8 cellular contexts compared by ENCODE assay signal in genomic region chr6:42075159-42075838, GRCh38. TPM values are rescaled to one million over a fixed set of nuclear protein-coding genes. Genes with fewer than 3 reads are reported as not detected.
A peak's percentile ranks its signal among the peaks of the same experiment; 100 is the strongest.
DNase-seq lines count a peak whose midpoint lies in the region; ATAC-seq, FAIRE-seq and TF ChIP-seq lines count a peak whose summit lies in the region.

No MANE protein-coding gene starts in this region.

- no peak overlapping the region for H3K4me2 ChIP-seq in H1 (ENCODE audit: insufficient read depth in 1 of 2, low read depth in 2 of 2, low read length in 2 of 2)

- no peaks in the 10 kb centered on the region for H3K4me1 Mint-ChIP-seq in activated CD8-positive, alpha-beta T cell treated with anti-CD3 and anti-CD28 coated beads, Interleukin-2, amount 10 ng/mL, durations not matched to agents 7 days and 5 days (ENCODE audit: low read depth)

- no peak for ATAC-seq in activated CD8-positive, alpha-beta T cell treated with anti-CD3 and anti-CD28 coated beads, Interleukin-2, amount 10 ng/mL, durations not matched to agents 7 days and 5 days
- ATAC-seq in HG03108 (IDR thresholded peaks at IDR 0.05; ENCODE audit: unreplicated experiment), result no peak

- no peak for TF ChIP-seq EP300 in H1 (IDR thresholded peaks at IDR 0.05; ENCODE audit: borderline replicate concordance in 1 of 2, low read depth in 2 of 2, low read length in 2 of 2)

- no peak overlapping the region for H3K56ac ChIP-seq in H1 (replicated peaks; ENCODE audit: insufficient read length, low read depth, low read length)

- H3K4me3 Mint-ChIP-seq in activated CD8-positive, alpha-beta T cell treated with anti-CD3 and anti-CD28 coated beads, Interleukin-2, amount 10 ng/mL, durations not matched to agents 7 days and 5 days, result no peak overlapping the region

- H3K27ac ChIP-seq in H1 (ENCODE audit: low read depth, low read length), result no peak overlapping the region

- no peak overlapping the region for H3K18ac ChIP-seq in H1 (ENCODE audit: extremely low read depth, low read length)

- TF ChIP-seq RAD21 in H1 (IDR thresholded peaks at IDR 0.05 in 1 of 2, conservative IDR thresholded peaks at IDR 0.05 in 1 of 2; ENCODE audit: low read depth in 2 of 2, low read length in 2 of 2), result peak; percentile 88 to 91

- DNase-seq in AML-193 (lab: John Stamatoyannopoulos, UW) (peak; percentile 63 to 80), HAP-1 (ENCODE audit: low spot score in 2 of 2) (peak; percentile 64 to 88), NCI-H82 (lab: John Stamatoyannopoulos, UW) (peak; percentile 80), H1 (ENCODE audit: low read depth in 1 of 2, low spot score in 2 of 2) (peak in 1 of 2 experiments; percentile 90), midbrain (lab: John Stamatoyannopoulos, UW) (peak; percentile 67)
- DNase-seq in activated CD8-positive, alpha-beta T cell treated with anti-CD3 and anti-CD28 coated beads, Interleukin-2, amount 10 ng/mL, durations not matched to agents 7 days and 5 days, result peak; percentile 61
- peak; percentile 26 to 32 for DNase-seq in stimulated activated CD8-positive, alpha-beta memory T cell treated with anti-CD3 and anti-CD28 coated beads, Interleukin-7, amount 100 ng/mL, for 4 hours (ENCODE audit: low read depth in 2 of 2)

- H3K4me3 ChIP-seq in HAP-1, result no peak overlapping the region
- H3K4me3 ChIP-seq in H1 (ENCODE audit: extremely low read depth in 1 of 4, insufficient read depth in 2 of 4, low read depth in 3 of 4, low read length in 4 of 4), result no peak overlapping the region

- no peaks in the 10 kb centered on the region for H3K79me1 ChIP-seq in H1 (ENCODE audit: low read depth, low read length)

- no peak overlapping the region for H2BK12ac ChIP-seq in H1 (ENCODE audit: low read depth, low read length)

- H3K27ac Mint-ChIP-seq in activated CD8-positive, alpha-beta T cell treated with anti-CD3 and anti-CD28 coated beads, Interleukin-2, amount 10 ng/mL, durations not matched to agents 7 days and 5 days, result no peak overlapping the region

- no peak overlapping the region for H3K14ac ChIP-seq in H1 (ENCODE audit: insufficient read length)

- H2AFZ ChIP-seq in H1 (ENCODE audit: low read length), result no peak overlapping the region

- no peaks in the 10 kb centered on the region for H3K23me2 ChIP-seq in H1 (ENCODE audit: low read depth, low read length)

- no peaks in the 10 kb centered on the region for H3K27me3 Mint-ChIP-seq in activated CD8-positive, alpha-beta T cell treated with anti-CD3 and anti-CD28 coated beads, Interleukin-2, amount 10 ng/mL, durations not matched to agents 7 days and 5 days (ENCODE audit: low read depth)

- H3K4ac ChIP-seq in H1 (replicated peaks; ENCODE audit: insufficient read length, low read depth, low read length), result no peak overlapping the region

- no peak overlapping the region for H2AK5ac ChIP-seq in H1 (ENCODE audit: low read depth, low read length)

- no peak overlapping the region for H4K8ac ChIP-seq in H1 (ENCODE audit: extremely low read depth, insufficient read depth, low read length)

- H4K5ac ChIP-seq in H1 (ENCODE audit: insufficient read length, low read depth, low read length), result no peak overlapping the region

- no peak overlapping the region for H3K9ac ChIP-seq in H1 (replicated peaks in 1 of 4; ENCODE audit: extremely low read depth in 1 of 4, low read depth in 3 of 4, low read length in 3 of 4)

- H2BK15ac ChIP-seq in H1 (ENCODE audit: low read length), result no peak overlapping the region

- no peak overlapping the region for H2BK5ac ChIP-seq in H1 (ENCODE audit: low read depth, low read length)

- H4K20me1 ChIP-seq in H1 (replicated peaks in 1 of 2; ENCODE audit: control insufficient read depth in 1 of 2, insufficient read depth in 2 of 2, low read length in 2 of 2), result peaks cover 0 to 2% of the 10 kb centered on the region in 2 experiments

- H3K4me1 ChIP-seq in HAP-1 (no peaks in the 10 kb centered on the region), H1 (replicated peaks in 1 of 4; ENCODE audit: control insufficient read depth in 3 of 4, insufficient read depth in 4 of 4, low read length in 3 of 4) (no peaks in the 10 kb centered on the region)

- H2BK120ac ChIP-seq in H1 (replicated peaks; ENCODE audit: low read depth, low read length), result no peak overlapping the region

- H3K27me3 ChIP-seq in HAP-1 (ENCODE audit: low read depth) (no peaks in the 10 kb centered on the region), H1 (replicated peaks in 1 of 4; ENCODE audit: control insufficient read depth in 3 of 4, extremely low read depth in 1 of 4, insufficient read depth in 3 of 4, low read length in 3 of 4) (no peaks in the 10 kb centered on the region)

- 50% methylated on average over 7 of the region's 7 CpGs; no CpG with 5 or more reads in 1 of the 2 experiments for WGBS in H1 (ENCODE audit: extremely low coverage in 1 of 2, insufficient coverage in 1 of 2, insufficient read length in 1 of 2, insufficient replicate concordance in 2 of 2, low coverage in 1 of 2, low lambda C conversion rate in 2 of 2, missing lambda C conversion rate in 1 of 2), 2 experiments

- H3K23ac ChIP-seq in H1 (ENCODE audit: insufficient read length), result no peak overlapping the region

- POLR2A ChIA-PET in activated CD8-positive, alpha-beta T cell treated with anti-CD3 and anti-CD28 coated beads, Interleukin-2, amount 10 ng/mL, durations not matched to agents 7 days and 5 days (lab: Charles Lee), result no interaction called here
- POLR2A ChIA-PET in H1 (lab: Charles Lee; ENCODE audit: partially characterized antibody), result interaction anchor here (1.2 kb wide), 1 partner anchor 7 kb away, joined by 4 read pairs; no protein-coding TSS in a partner anchor

- no peak overlapping the region for H2BK20ac ChIP-seq in H1 (ENCODE audit: low read length)

- FAIRE-seq in H1 (lab: Jason Lieb, UNC), result peak; percentile 91

- in situ Hi-C loops in HAP-1 (cut with MboI; ENCODE audit: low sequenced_read_pairs), result loop anchor here (5.0 to 25.0 kb wide), 4 partner anchors 92 to 812 kb away; partner anchors contain the start of genes MRPS10 and RPL7L1

- H3K36me3 Mint-ChIP-seq in activated CD8-positive, alpha-beta T cell treated with anti-CD3 and anti-CD28 coated beads, Interleukin-2, amount 10 ng/mL, durations not matched to agents 7 days and 5 days (ENCODE audit: low read depth), result peaks cover 53% of the 10 kb centered on the region

- H3K36me3 ChIP-seq in HAP-1 (replicated peaks) (peaks cover 41% of the 10 kb centered on the region), H1 (ENCODE audit: control insufficient read depth in 2 of 4, insufficient read depth in 4 of 4, low read length in 3 of 4) (peaks cover 3 to 29% (median 26%) of the 10 kb centered on the region in 4 experiments; a peak in 7 of 8 replicates)

- H3K9me3 ChIP-seq in HAP-1 (no peaks in the 10 kb centered on the region), H1 (ENCODE audit: insufficient read depth in 2 of 2, low read depth in 1 of 2, low read length in 1 of 2) (no peaks in the 10 kb centered on the region)

- H4K91ac ChIP-seq in H1 (replicated peaks; ENCODE audit: insufficient read length, low read length), result no peak overlapping the region

- H3K9me3 Mint-ChIP-seq in activated CD8-positive, alpha-beta T cell treated with anti-CD3 and anti-CD28 coated beads, Interleukin-2, amount 10 ng/mL, durations not matched to agents 7 days and 5 days (ENCODE audit: insufficient read depth), result no peaks in the 10 kb centered on the region

- no peak for TF ChIP-seq POLR2A in H1 (IDR thresholded peaks at IDR 0.05; ENCODE audit: control extremely low read depth in 1 of 2, low read depth in 2 of 2, low read length in 2 of 2)

- H3K79me2 ChIP-seq in H1 (ENCODE audit: control insufficient read depth in 1 of 2, insufficient read depth in 2 of 2, low read length in 2 of 2), result no peaks in the 10 kb centered on the region

- TF ChIP-seq CTCF in H1 (IDR thresholded peaks at IDR 0.05; ENCODE audit: control extremely low read depth in 1 of 3, insufficient read depth in 1 of 3, low read depth in 1 of 3, low read length in 3 of 3), result peak; percentile 81 to 90 (median 83)

- CTCF ChIA-PET in activated CD8-positive, alpha-beta T cell treated with anti-CD3 and anti-CD28 coated beads, Interleukin-2, amount 10 ng/mL, durations not matched to agents 7 days and 5 days (lab: Charles Lee), result interaction anchor here (2.0 to 3.3 kb wide), 2 partner anchors 9 to 29 kb away, joined by 4 to 17 read pairs; no protein-coding TSS in a partner anchor
- CTCF ChIA-PET in H1 (lab: Charles Lee; ENCODE audit: partially characterized antibody), result interaction anchor here (0.8 to 18.4 kb wide), 8 partner anchors 16 to 206 kb away, joined by 3 to 313 read pairs (median 6); no protein-coding TSS in a partner anchor

TF ChIP-seq in H1, 55 proteins besides CTCF, POLR2A, EP300 and RAD21 (continues in another document):
- no peak for TF ChIP-seq CHD2 (IDR thresholded peaks at IDR 0.05; ENCODE audit: low read length)

RNA-seq across cellular contexts. Expression of gene TAF8, which starts 25.0 kb away (rescaled TPM):
- 10 to 100 TPM; 44.1 TPM for total RNA-seq in activated CD8-positive, alpha-beta T cell treated with anti-CD3 and anti-CD28 coated beads, Interleukin-2, amount 10 ng/mL, durations not matched to agents 7 days and 5 days
- 32.7 and 34.0 TPM in 2 replicates for total RNA-seq in H1 (2021; fragmentation: NEBNext Ultra II Directional; extraction: Animal tissue kit (Norgen Biotek cat#: 25700))
- 32.2 and 36.6 TPM in 2 replicates for polyA plus RNA-seq in H1 (2011; rRNA removed)
- polyA plus RNA-seq in H1 (2011; cell fraction: cytosol; rRNA removed), result 34.4 TPM
- 28.5 TPM for polyA plus RNA-seq in H1 (2011; cell fraction: nucleus; rRNA removed)
- 19.8 to 23.7 TPM (median 21.9 TPM) in 4 replicates for polyA plus RNA-seq in H1 (2012, experiment 1 of 2)
- polyA plus RNA-seq in H1 (2012, experiment 2 of 2), result 11.4 TPM
- polyA plus RNA-seq in H1 (2013, experiment 1 of 2), result 19.7 TPM
- 21.2 TPM for polyA plus RNA-seq in H1 (2013, experiment 2 of 2)
- 53.9 and 78.5 TPM in 2 replicates for polyA minus RNA-seq in H1 (2011; rRNA and poly(A)+ RNA removed)
- 23.5 TPM for polyA minus RNA-seq in H1 (2011; cell fraction: cytosol; rRNA and poly(A)+ RNA removed)
- 35.5 TPM for polyA minus RNA-seq in H1 (2011; cell fraction: nucleus; rRNA and poly(A)+ RNA removed)
